ENCODE assay signal across 14 cellular contexts in the genomic region with DNA sequence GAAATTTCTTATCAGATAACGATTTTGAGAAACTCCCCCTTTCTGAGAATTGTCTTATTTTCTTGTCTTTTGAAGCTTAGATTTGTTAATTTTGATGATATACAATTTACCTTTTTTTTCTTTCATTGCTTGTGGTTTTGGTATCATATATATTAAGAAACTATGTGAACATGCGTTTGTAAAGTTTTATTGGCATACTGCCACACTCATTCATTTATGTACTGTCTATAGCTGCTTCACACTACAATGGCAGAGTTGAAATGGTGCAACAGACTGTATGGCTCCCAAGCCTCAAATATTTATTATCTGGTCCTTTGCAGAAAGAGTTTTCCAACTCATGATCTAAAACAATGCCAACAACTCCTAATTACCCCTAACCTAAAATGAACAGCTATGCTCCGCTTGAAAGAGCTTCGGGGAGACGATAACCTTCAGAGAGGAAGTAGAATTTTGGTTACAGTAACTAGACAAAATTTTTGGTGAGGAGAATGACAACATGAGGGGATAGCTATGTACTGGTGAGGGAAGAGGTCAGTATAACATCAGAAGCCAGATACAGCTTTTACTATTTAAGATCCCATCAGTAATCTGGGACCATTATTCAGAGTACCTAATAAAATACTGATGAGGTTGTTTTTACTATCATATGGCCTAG. TPM values are rescaled to one million over a fixed set of nuclear protein-coding genes. Genes with fewer than 3 reads are reported as not detected.
A peak's percentile ranks its signal among the peaks of the same experiment; 100 is the strongest.
DNase-seq lines count a peak whose midpoint lies in the region; ATAC-seq and TF ChIP-seq lines count a peak whose summit lies in the region.
"Had no signal": no experiment of that assay in that cellular context is flagged by ENCODE, and none has a peak within 500 bp of the region (broad histone marks: within the 10 kb centered on the region; RNA-seq: fewer than 3 reads in every experiment).

No MANE protein-coding gene starts in this region.

- no peak for TF ChIP-seq CTCF in activated B cell treated with CpG ODN at 0.5 μM for 24 hours (IDR thresholded peaks at IDR 0.05)
- TF ChIP-seq CTCF in mesothelial cell of epicardium (IDR thresholded peaks at IDR 0.05; ENCODE audit: unreplicated experiment) = no peak
- TF ChIP-seq CTCF in OCI-LY7 (conservative IDR thresholded peaks at IDR 0.05; ENCODE audit: low read length) = no peak
- no peak for TF ChIP-seq CTCF in right lobe of liver (IDR thresholded peaks at IDR 0.05)

- no peaks in the 10 kb centered on the region for H3K9me3 ChIP-seq in BLaER1
- no peaks in the 10 kb centered on the region for H3K9me3 ChIP-seq in GM23248 (ENCODE audit: low read depth)
- H3K9me3 ChIP-seq in OCI-LY7 (ENCODE audit: low read length) = no peaks in the 10 kb centered on the region
- no peaks in the 10 kb centered on the region for H3K9me3 ChIP-seq in right lobe of liver
- H3K9me3 ChIP-seq: SJSA1 had no signal

- H3K27me3 Mint-ChIP-seq in activated B cell treated with CpG ODN at 0.5 μM for 24 hours = no peaks in the 10 kb centered on the region
- no peaks in the 10 kb centered on the region for H3K27me3 Mint-ChIP-seq in mesothelial cell of epicardium (ENCODE audit: low read depth)
- H3K27me3 Mint-ChIP-seq: activated CD4-positive, alpha-beta T cell treated with anti-CD3 and anti-CD28 coated beads, Interleukin-2, amount 10 ng/mL, durations not matched to agents 7 days and 5 days had no signal

- TF ChIP-seq POLR2A in right lobe of liver (IDR thresholded peaks at IDR 0.05) = no peak

- H3K4me3 Mint-ChIP-seq in activated B cell treated with CpG ODN at 0.5 μM for 24 hours = peak overlapping the region; percentile 2
- no peak overlapping the region for H3K4me3 Mint-ChIP-seq in mesothelial cell of epicardium
- H3K4me3 Mint-ChIP-seq: activated CD4-positive, alpha-beta T cell treated with anti-CD3 and anti-CD28 coated beads, Interleukin-2, amount 10 ng/mL, durations not matched to agents 7 days and 5 days had no signal

- H2AFZ ChIP-seq in GM23248 (no peak overlapping the region), OCI-LY7 (ENCODE audit: low read length) (no peak overlapping the region)

- H3K9ac ChIP-seq in BLaER1 (no peak overlapping the region), GM23248 (no peak overlapping the region)

- POLR2A ChIA-PET in activated B cell treated with CpG ODN at 0.5 μM for 24 hours (lab: Charles Lee) (interaction anchor here (0.8 kb wide), 1 partner anchor 14 kb away, joined by 3 read pairs; no protein-coding TSS in a partner anchor), OCI-LY7 (lab: Charles Lee) (interaction anchor here (0.5 to 2.0 kb wide), 5 partner anchors 7 to 22 kb away, joined by 3 to 7 read pairs (median 3); no protein-coding TSS in a partner anchor)

- H3K4me1 Mint-ChIP-seq in activated B cell treated with CpG ODN at 0.5 μM for 24 hours = peaks cover 90% of the 10 kb centered on the region
- H3K4me1 Mint-ChIP-seq in mesothelial cell of epicardium = peaks cover 47% of the 10 kb centered on the region

- in situ Hi-C loops in GM23248 (cut with MboI) = no loop called here

- no peak overlapping the region for H3K27ac ChIP-seq in BLaER1
- peak overlapping the region; percentile 46 for H3K27ac ChIP-seq in GM23248
- H3K27ac ChIP-seq in OCI-LY7 (ENCODE audit: low read depth, low read length, poor library complexity, severe bottlenecking) = no peak overlapping the region
- no peak overlapping the region for H3K27ac ChIP-seq in right lobe of liver
- H3K27ac ChIP-seq: SJSA1 had no signal

- CTCF ChIA-PET in activated B cell treated with CpG ODN at 0.5 μM for 24 hours (lab: Charles Lee) = interaction anchor here (1.4 to 2.9 kb wide), 2 partner anchors 11 to 40 kb away, joined by 5 to 11 read pairs; no protein-coding TSS in a partner anchor
- CTCF ChIA-PET in OCI-LY7 (lab: Charles Lee; ENCODE audit: unreplicated experiment) = interaction anchor here (1.0 kb wide), 1 partner anchor 11 kb away, joined by 3 read pairs; no protein-coding TSS in a partner anchor

- no peaks in the 10 kb centered on the region for H3K9me3 Mint-ChIP-seq in activated B cell treated with CpG ODN at 0.5 μM for 24 hours
- H3K9me3 Mint-ChIP-seq in mesothelial cell of epicardium = no peaks in the 10 kb centered on the region
- H3K9me3 Mint-ChIP-seq: activated CD4-positive, alpha-beta T cell treated with anti-CD3 and anti-CD28 coated beads, Interleukin-2, amount 10 ng/mL, durations not matched to agents 7 days and 5 days had no signal

- H3K4me2 ChIP-seq in BLaER1 (peak overlapping the region; percentile 3; the same call in 1 of the 2 replicates), GM23248 (ENCODE audit: unreplicated experiment) (peak overlapping the region; percentile 72), OCI-LY7 (ENCODE audit: low read length) (no peak overlapping the region)

- H3K36me3 ChIP-seq in BLaER1 = peaks cover 24% of the 10 kb centered on the region
- no peaks in the 10 kb centered on the region for H3K36me3 ChIP-seq in GM23248 (ENCODE audit: low read depth)
- H3K36me3 ChIP-seq in OCI-LY7 (ENCODE audit: insufficient read depth, low read length) = peaks cover 69% of the 10 kb centered on the region
- no peaks in the 10 kb centered on the region for H3K36me3 ChIP-seq in right lobe of liver

- peaks cover 35% of the 10 kb centered on the region for H3K4me1 ChIP-seq in BLaER1
- H3K4me1 ChIP-seq in GM23248 (ENCODE audit: insufficient read depth) = peaks cover 58% of the 10 kb centered on the region
- H3K4me1 ChIP-seq in OCI-LY7 (ENCODE audit: insufficient read depth, low read length, poor library complexity, severe bottlenecking) = peaks cover 28% of the 10 kb centered on the region
- H3K4me1 ChIP-seq in right lobe of liver = peaks cover 0 to 50% (median 4%) of the 10 kb centered on the region in 4 donors

- 66 to 68% methylated on average over 5 of the region's 5 CpGs for WGBS in GM23248 (ENCODE audit: low coverage in 1 of 2, low lambda C conversion rate in 2 of 2, missing lambda C conversion rate in 2 of 2), 2 experiments
- 64% methylated on average over 5 of the region's 5 CpGs for WGBS in right lobe of liver (ENCODE audit: insufficient coverage, low coverage, low lambda C conversion rate, missing lambda C conversion rate)

- H3K27ac Mint-ChIP-seq in activated B cell treated with CpG ODN at 0.5 μM for 24 hours (peak overlapping the region; percentile 4), mesothelial cell of epicardium (peak overlapping the region; percentile 2)
- H3K27ac Mint-ChIP-seq: activated CD4-positive, alpha-beta T cell treated with anti-CD3 and anti-CD28 coated beads, Interleukin-2, amount 10 ng/mL, durations not matched to agents 7 days and 5 days had no signal

- H3F3A ChIP-seq in GM23248 (ENCODE audit: insufficient read depth) = peaks cover 75% of the 10 kb centered on the region

- peaks cover 100% of the 10 kb centered on the region for H4K20me1 ChIP-seq in BLaER1
- peaks cover 50% of the 10 kb centered on the region for H4K20me1 ChIP-seq in GM23248 (ENCODE audit: insufficient read depth)
- peaks cover 63% of the 10 kb centered on the region for H4K20me1 ChIP-seq in OCI-LY7 (ENCODE audit: insufficient read depth, low read length)

- ATAC-seq in activated B cell treated with CpG ODN at 0.5 μM for 24 hours (ENCODE audit: low read depth) (peak; percentile 50), right lobe of liver (no peak)

- peaks cover 99% of the 10 kb centered on the region for H3K79me2 ChIP-seq in GM23248 (ENCODE audit: insufficient read depth)
- peaks cover 100% of the 10 kb centered on the region for H3K79me2 ChIP-seq in OCI-LY7 (ENCODE audit: insufficient read depth, low read depth, low read length)

- DNase-seq in GM23248 (no peak), activated B cell treated with CpG ODN at 0.5 μM for 24 hours (no peak), mesothelial cell of epicardium (ENCODE audit: low spot score in 2 of 2, unreplicated experiment in 2 of 2) (no peak), KG1 (lab: John Stamatoyannopoulos, UW) (no peak), OCI-LY7 (ENCODE audit: low spot score) (no peak), right lobe of liver (no peak), NCI-H748 treated with DMSO at 0.1 percent for 48 hours (lab: John Stamatoyannopoulos, UW) (no peak)
- DNase-seq: activated CD4-positive, alpha-beta T cell treated with anti-CD3 and anti-CD28 coated beads, Interleukin-2, amount 10 ng/mL, durations not matched to agents 7 days and 5 days; activated naive CD4-positive, alpha-beta T cell treated with anti-CD3 and anti-CD28 coated beads, Interleukin-2, amount 50 U/mL, for 16 hours; C1 segment of cervical spinal cord; HCEC 1CT had no signal

- intact Hi-C loops in activated B cell treated with CpG ODN at 0.5 μM for 24 hours (cut with micrococcal nuclease) (loop anchor here (2.0 kb wide), 1 partner anchor 15 kb away; no protein-coding TSS in a partner anchor), OCI-LY7 (cut with micrococcal nuclease; ENCODE audit: unreplicated experiment) (no loop called here), right lobe of liver (cut with DNase I) (no loop called here)

- H3K36me3 Mint-ChIP-seq in activated B cell treated with CpG ODN at 0.5 μM for 24 hours (ENCODE audit: low read depth) (peaks cover 29% of the 10 kb centered on the region), mesothelial cell of epicardium (no peaks in the 10 kb centered on the region)

- H3K9me2 ChIP-seq in GM23248 (ENCODE audit: insufficient read depth) (no peaks in the 10 kb centered on the region), OCI-LY7 (ENCODE audit: insufficient read depth, low read length) (no peaks in the 10 kb centered on the region)

- H3K27me3 ChIP-seq in BLaER1 (no peaks in the 10 kb centered on the region), GM23248 (replicated peaks; ENCODE audit: insufficient read depth) (no peaks in the 10 kb centered on the region), right lobe of liver (no peaks in the 10 kb centered on the region)
- H3K27me3 ChIP-seq: SJSA1 had no signal

- H3K4me3 ChIP-seq in BLaER1 (no peak overlapping the region), GM23248 (peak overlapping the region; percentile 52; the same call in 1 of the 2 replicates), OCI-LY7 (ENCODE audit: low read depth, low read length, poor library complexity, severe bottlenecking) (no peak overlapping the region), right lobe of liver (no peak overlapping the region)
- H3K4me3 ChIP-seq: coronary artery, SJSA1 had no signal

- BruUV-seq in OCI-LY7 (replicated peaks; lab: Mats Ljungman, UMichigan) = no TSS peak

RNA-seq across cellular contexts. Expression of a gene that starts 16.1 kb away (rescaled TPM):
- 17.7 and 19.0 TPM in 2 replicates for total RNA-seq in GM23248 (2014; rRNA removed; shearing (Covaris generic))
- polyA plus RNA-seq in GM23248 (2016; fragmentation: Nextera tagmentation; extraction: Ambion mirVana) = 3.8 and 4.0 TPM in 2 replicates
- total RNA-seq in activated B cell treated with CpG ODN at 0.5 μM for 24 hours (53.5 and 56.2 TPM in 2 replicates), mesothelial cell of epicardium (58.2 to 64.6 TPM (median 62.8 TPM) in 3 replicates), OCI-LY7 (2022) (90.3 and 97.4 TPM in 2 replicates), right lobe of liver (10 to 100 TPM; 21.0 to 37.9 (median 27.2) TPM)
- 14.1 and 15.1 TPM in 2 replicates for total RNA-seq in OCI-LY7 (2014; rRNA removed; shearing (Covaris generic))
